10 cellular contexts compared by ENCODE assay signal in genomic region chr12:49231881-49232650, GRCh38. TPM values are rescaled to one million over a fixed set of nuclear protein-coding genes. Genes with fewer than 3 reads are reported as not detected.
DNase-seq lines count a peak whose midpoint lies in the region; ATAC-seq, FAIRE-seq and TF ChIP-seq lines count a peak whose summit lies in the region.
"Had no signal": no experiment of that assay in that cellular context is flagged by ENCODE, and none has a peak within 500 bp of the region (broad histone marks: within the 10 kb centered on the region; RNA-seq: fewer than 3 reads in every experiment).

No MANE protein-coding gene starts in this region.

- no peak for ATAC-seq in heart right ventricle
- ATAC-seq in upper lobe of right lung, result no peak
- no peak for ATAC-seq in effector memory CD8-positive, alpha-beta T cell (replicated peaks)
- ATAC-seq in HG03108 (IDR thresholded peaks at IDR 0.05; ENCODE audit: unreplicated experiment), result no peak
- ATAC-seq: naive thymus-derived CD8-positive, alpha-beta T cell had no signal

- no peaks in the 10 kb centered on the region for H3K27me3 ChIP-seq in heart right ventricle
- no peaks in the 10 kb centered on the region for H3K27me3 ChIP-seq in astrocyte (ENCODE audit: insufficient read depth, low read length)
- H3K27me3 ChIP-seq in upper lobe of right lung, result no peaks in the 10 kb centered on the region

- no peaks in the 10 kb centered on the region for H3K27me3 Mint-ChIP-seq in astrocyte (ENCODE audit: low read depth, unreplicated experiment)
- H3K27me3 Mint-ChIP-seq in mesothelial cell of epicardium (ENCODE audit: low read depth), result no peaks in the 10 kb centered on the region
- H3K27me3 Mint-ChIP-seq in effector memory CD8-positive, alpha-beta T cell, result no peaks in the 10 kb centered on the region
- H3K27me3 Mint-ChIP-seq: B cell; naive thymus-derived CD8-positive, alpha-beta T cell had no signal

- TF ChIP-seq CTCF in heart right ventricle (IDR thresholded peaks at IDR 0.05), result no peak
- TF ChIP-seq CTCF in astrocyte (IDR thresholded peaks at IDR 0.05; ENCODE audit: insufficient read depth, low read depth, low read length), result no peak
- TF ChIP-seq CTCF in mesothelial cell of epicardium (IDR thresholded peaks at IDR 0.05; ENCODE audit: unreplicated experiment), result no peak
- TF ChIP-seq CTCF in upper lobe of right lung (IDR thresholded peaks at IDR 0.05), result no peak

- no peaks in the 10 kb centered on the region for H3K36me3 ChIP-seq in heart right ventricle
- H3K36me3 ChIP-seq in astrocyte (ENCODE audit: insufficient read depth, low read length), result no peaks in the 10 kb centered on the region
- H3K36me3 ChIP-seq in upper lobe of right lung, result no peaks in the 10 kb centered on the region

- peak overlapping the region; percentile 91 for H3K4me2 ChIP-seq in astrocyte (ENCODE audit: low read length)

- H3K4me3 Mint-ChIP-seq in astrocyte (ENCODE audit: unreplicated experiment) (no peak overlapping the region), mesothelial cell of epicardium (no peak overlapping the region)
- H3K4me3 Mint-ChIP-seq in effector memory CD8-positive, alpha-beta T cell, result no peak overlapping the region
- H3K4me3 Mint-ChIP-seq: B cell had no signal

- FAIRE-seq in astrocyte (lab: Jason Lieb, UNC), result no peak

- H3K9ac ChIP-seq in astrocyte (ENCODE audit: low read length), result peak overlapping the region; percentile 82

- WGBS in heart right ventricle, 2 donors, result 62 to 63% methylated on average over 9 of the region's 9 CpGs

- H3K4me3 ChIP-seq in heart right ventricle (peak overlapping the region in 1 of 10 donors; percentile 73), astrocyte (ENCODE audit: insufficient read depth, low read depth, low read length) (peak overlapping the region; percentile 41), upper lobe of right lung (no peak overlapping the region)

- peaks cover 3% of the 10 kb centered on the region for H3K79me2 ChIP-seq in astrocyte (ENCODE audit: insufficient read depth, low read length)

- no peak for DNase-seq in heart right ventricle
- no peak for DNase-seq in cardiac septum (ENCODE audit: low spot score)
- DNase-seq in astrocyte (ENCODE audit: low read depth), result peak; percentile 38
- DNase-seq in mesothelial cell of epicardium (ENCODE audit: low spot score in 2 of 2, unreplicated experiment in 2 of 2), result no peak
- no peak for DNase-seq in upper lobe of right lung
- DNase-seq in effector memory CD8-positive, alpha-beta T cell, result no peak
- no peak for DNase-seq in NCI-H1930 (lab: John Stamatoyannopoulos, UW)
- DNase-seq: naive thymus-derived CD8-positive, alpha-beta T cell had no signal

- H2AFZ ChIP-seq in astrocyte (ENCODE audit: low read depth, low read length), result peak overlapping the region; percentile 92

- H3K9me3 ChIP-seq in heart right ventricle, result no peaks in the 10 kb centered on the region
- no peaks in the 10 kb centered on the region for H3K9me3 ChIP-seq in astrocyte (ENCODE audit: insufficient read depth, low read depth, low read length)
- no peaks in the 10 kb centered on the region for H3K9me3 ChIP-seq in upper lobe of right lung

- H3K36me3 Mint-ChIP-seq in astrocyte (ENCODE audit: low read depth, unreplicated experiment) (no peaks in the 10 kb centered on the region), mesothelial cell of epicardium (no peaks in the 10 kb centered on the region)
- H3K36me3 Mint-ChIP-seq in effector memory CD8-positive, alpha-beta T cell (ENCODE audit: insufficient read depth), result peaks cover 12% of the 10 kb centered on the region
- H3K36me3 Mint-ChIP-seq: naive thymus-derived CD8-positive, alpha-beta T cell had no signal

- H3K4me1 ChIP-seq in heart right ventricle, result peaks cover 6 to 50% (median 25%) of the 10 kb centered on the region in 9 donors
- H3K4me1 ChIP-seq in astrocyte (ENCODE audit: insufficient read depth, low read length), result peaks cover 31% of the 10 kb centered on the region
- peaks cover 21% of the 10 kb centered on the region for H3K4me1 ChIP-seq in upper lobe of right lung

- peak overlapping the region; percentile 79 to 97 (median 94) for H3K27ac ChIP-seq in heart right ventricle
- H3K27ac ChIP-seq in astrocyte (ENCODE audit: low read depth, low read length), result peak overlapping the region; percentile 84
- H3K27ac ChIP-seq in upper lobe of right lung, result peak overlapping the region; percentile 95

- peak overlapping the region; percentile 81 for H3K27ac Mint-ChIP-seq in astrocyte (ENCODE audit: unreplicated experiment)
- peak overlapping the region; percentile 93 for H3K27ac Mint-ChIP-seq in mesothelial cell of epicardium
- no peak overlapping the region for H3K27ac Mint-ChIP-seq in effector memory CD8-positive, alpha-beta T cell
- H3K27ac Mint-ChIP-seq: B cell; naive thymus-derived CD8-positive, alpha-beta T cell had no signal

- H3K9me3 Mint-ChIP-seq in astrocyte (ENCODE audit: unreplicated experiment) (no peaks in the 10 kb centered on the region), mesothelial cell of epicardium (no peaks in the 10 kb centered on the region)
- no peaks in the 10 kb centered on the region for H3K9me3 Mint-ChIP-seq in effector memory CD8-positive, alpha-beta T cell
- H3K9me3 Mint-ChIP-seq: naive thymus-derived CD8-positive, alpha-beta T cell had no signal

- H3K4me1 Mint-ChIP-seq in astrocyte (ENCODE audit: low read depth, unreplicated experiment), result peaks cover 19% of the 10 kb centered on the region
- H3K4me1 Mint-ChIP-seq in mesothelial cell of epicardium, result peaks cover 31% of the 10 kb centered on the region
- peaks cover 3 to 4% of the 10 kb centered on the region in 2 donors for H3K4me1 Mint-ChIP-seq in effector memory CD8-positive, alpha-beta T cell (ENCODE audit: low read depth in 2 of 2)

- H4K20me1 ChIP-seq in astrocyte (ENCODE audit: insufficient read depth, low read length), result no peaks in the 10 kb centered on the region

- intact Hi-C loops in heart right ventricle (cut with DNase I) (loop anchor here in 6 of 10 donors (2.0 to 10.0 kb wide), 7 partner anchors 43 to 170 kb away; partner anchors contain the start of genes TUBA1B (in 4 of the 6), TUBA1A (in 3 of the 6) and KMT2D (in 1 of the 6)), cardiac septum (cut with DNase I) (no loop called here), upper lobe of right lung (cut with DNase I) (loop anchor here (10.0 kb wide), 1 partner anchor 97 kb away; the partner anchor contains the start of gene TUBA1B)

RNA-seq across cellular contexts. Expression of gene TUBA1C, which starts 32.8 kb away (rescaled TPM):
- total RNA-seq in heart right ventricle (100 to 1,000 TPM in 2 of 10 donors, 10 to 100 TPM in 8; 25.9 to 106 (median 53.1) TPM), cardiac septum (39.5 TPM), astrocyte (345 and 408 TPM in 2 replicates), mesothelial cell of epicardium (120 to 123 TPM (median 122 TPM) in 3 replicates), upper lobe of right lung (113 TPM)
- polyA plus RNA-seq in heart right ventricle, result 100 to 1,000 TPM in 1 of 2 donors, 10 to 100 TPM in 1; 24.5 to 389 TPM

RNA-seq across cellular contexts. Expression of gene TUBA1A, which starts 43.2 kb away (rescaled TPM):
- 100 to 1,000 TPM in 8 of 10 donors, 10 to 100 TPM in 2; 93.9 to 258 (median 134) TPM for total RNA-seq in heart right ventricle
- 100 to 1,000 TPM in 1 of 2 donors, 10 to 100 TPM in 1; 45.2 to 287 TPM for polyA plus RNA-seq in heart right ventricle
- total RNA-seq in cardiac septum, result 250 TPM
- 772 and 932 TPM in 2 replicates for total RNA-seq in astrocyte
- total RNA-seq in mesothelial cell of epicardium, result 343 to 347 TPM (median 343 TPM) in 3 replicates
- total RNA-seq in upper lobe of right lung, result 90.8 TPM

Comparison
In these comparisons a context has a peak if more than half of its experiments do, and no peak if none do; other contexts are left out.
1. H3K27ac Mint-ChIP-seq: peak in astrocyte (single experiment) and mesothelial cell of epicardium (single experiment); none in effector memory CD8-positive, alpha-beta T cell (0 of 2).
2. Peak in every context shown above with its lines, with median percentiles within 50 percentile points of each other: H3K27ac ChIP-seq.